Comparison of ENCODE assay signal across 8 cellular contexts in the genomic region with DNA sequence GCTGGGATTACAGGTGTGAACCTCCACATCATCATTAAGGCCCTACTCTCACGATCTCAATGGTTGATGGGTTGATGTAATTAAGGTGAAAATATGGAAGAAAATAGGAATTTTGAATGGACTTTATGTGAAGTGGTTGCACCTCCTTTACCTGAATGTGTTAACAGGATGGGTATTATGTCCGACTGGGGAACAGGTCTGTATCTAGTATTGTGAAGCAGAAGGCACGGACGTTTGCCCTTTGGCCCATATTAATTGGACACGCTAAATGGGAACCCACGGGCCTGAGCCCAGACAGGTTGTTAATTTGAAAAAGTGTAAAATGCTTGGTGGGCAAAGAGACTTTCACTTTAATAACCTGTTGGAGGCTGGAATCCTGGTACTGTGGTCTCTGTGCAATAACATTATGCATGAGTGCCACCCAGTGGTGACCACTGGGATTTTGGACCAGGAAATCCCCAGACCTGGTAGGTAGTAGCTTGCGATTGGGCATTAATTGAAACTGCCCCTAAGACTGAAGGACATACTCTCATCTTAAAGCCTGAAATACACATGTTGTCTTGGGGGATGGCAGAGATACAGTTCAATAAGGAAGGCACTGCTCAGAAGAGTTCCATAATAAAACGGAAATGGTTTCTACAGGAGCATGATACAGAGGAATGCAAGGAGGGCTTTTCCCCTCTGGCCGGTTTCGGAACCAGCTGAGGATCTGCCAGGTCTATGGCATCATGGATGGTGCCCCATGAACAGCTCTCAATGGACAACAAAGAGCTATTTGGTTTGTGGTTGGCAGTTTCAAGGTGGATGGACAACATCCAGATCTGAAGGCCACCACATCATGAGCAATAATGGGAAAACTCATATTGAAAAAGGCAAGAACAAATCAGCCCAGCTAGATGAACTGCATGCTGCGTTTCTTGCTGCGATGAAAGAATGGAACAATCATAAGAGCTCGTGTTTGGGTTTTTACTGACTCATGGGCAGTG. TPM values are rescaled to one million over a fixed set of nuclear protein-coding genes. Genes with fewer than 3 reads are reported as not detected.
DNase-seq lines count a peak whose midpoint lies in the region; ATAC-seq and TF ChIP-seq lines count a peak whose summit lies in the region.

No MANE protein-coding gene starts in this region.

- no peak for TF ChIP-seq POLR2A in lower leg skin (IDR thresholded peaks at IDR 0.05)

- H3K4me3 ChIP-seq in lower leg skin (ENCODE audit: low read depth, poor library complexity, severe bottlenecking): no peak overlapping the region

- peak; percentile 72 for DNase-seq in ELF-1 (ENCODE audit: low read depth, low spot score)
- DNase-seq in NCI-H524 (lab: John Stamatoyannopoulos, UW): peak; percentile 64 to 85
- DNase-seq in activated CD4-positive, alpha-beta T cell treated with anti-CD3 and anti-CD28 coated beads, Interleukin-2, amount 50 U/mL, for 1 hour: peak; percentile 78
- DNase-seq in dedifferentiated amniotic fluid mesenchymal stem cell (ENCODE audit: extremely low spot score): peak; percentile 47
- DNase-seq in lower leg skin (ENCODE audit: low spot score in 2 of 2): peak; percentile 87 to 94
- peak; percentile 61 for DNase-seq in stimulated activated CD8-positive, alpha-beta memory T cell treated with anti-CD3 and anti-CD28 coated beads, Interleukin-12 subunit alpha, Interleukin-12 subunit beta, amount 100 ng/mL, for 1 hour (ENCODE audit: low read depth)

- TF ChIP-seq CTCF in lower leg skin (IDR thresholded peaks at IDR 0.05): peak in 1 of 3 donors; percentile 70

- ATAC-seq in HG02885 (IDR thresholded peaks at IDR 0.05; ENCODE audit: poor library complexity, unreplicated experiment): peak; percentile 51
- ATAC-seq in HG03571 (IDR thresholded peaks at IDR 0.05; ENCODE audit: unreplicated experiment): no peak

- intact Hi-C loops in lower leg skin (cut with DNase I; ENCODE audit: low total_unique reads): loop anchor here (5.0 kb wide), 1 partner anchor 74 kb away; no protein-coding TSS in a partner anchor

- WGBS in lower leg skin, 2 donors: 40 to 42% methylated on average over 13 of the region's 13 CpGs

RNA-seq across cellular contexts. Expression of a gene that starts 26.2 kb away (rescaled TPM):
- total RNA-seq in lower leg skin: 100 to 1,000 TPM; 177 to 182 (median 180) TPM
